ENCODE assay signal across 19 cellular contexts in the genomic region with DNA sequence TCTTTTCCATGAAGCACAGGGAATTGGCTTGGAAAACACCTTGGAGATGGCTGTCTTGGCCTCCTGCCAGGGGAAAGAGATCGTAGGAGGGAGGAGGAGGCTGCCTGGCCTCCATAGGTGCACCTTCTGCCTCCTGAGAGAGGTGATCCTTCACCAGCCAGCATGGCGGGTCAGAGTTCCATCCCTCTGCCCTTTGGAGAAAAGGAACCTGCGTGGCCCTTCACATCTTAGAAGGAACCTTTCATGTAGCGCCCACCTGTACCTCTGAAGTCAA. TPM values are rescaled to one million over a fixed set of nuclear protein-coding genes. Genes with fewer than 3 reads are reported as not detected.
"Had no signal": no experiment of that assay in that cellular context is flagged by ENCODE, and none has a peak within 500 bp of the region (broad histone marks: within the 10 kb centered on the region; RNA-seq: fewer than 3 reads in every experiment).

No MANE protein-coding gene starts in this region.

- H3K9me3 ChIP-seq: adrenal gland, body of pancreas, colonic mucosa, gastroesophageal sphincter, ovary, prostate gland, thoracic aorta had no signal

- H3K27me3 ChIP-seq: adrenal gland, colonic mucosa, dorsolateral prefrontal cortex, hepatocyte, ovary had no signal

- H3K36me3 ChIP-seq: adrenal gland, colonic mucosa, gastroesophageal sphincter, ovary, prostate gland, thoracic aorta had no signal

- H3K4me1 ChIP-seq: adrenal gland, body of pancreas, colonic mucosa, prostate gland had no signal

- H2AFZ ChIP-seq: hepatocyte had no signal

- H3K4me3 ChIP-seq: adrenal gland, body of pancreas, colonic mucosa, dorsolateral prefrontal cortex, gastroesophageal sphincter, hepatocyte, ovary, prostate gland, skin epidermis, thoracic aorta had no signal

- H3K27ac ChIP-seq: adrenal gland, body of pancreas, colonic mucosa, dorsolateral prefrontal cortex, gastroesophageal sphincter, hepatocyte, ovary, prostate gland, skin epidermis, thoracic aorta, VCaP had no signal

- H3K4me2 ChIP-seq: hepatocyte had no signal

RNA-seq across cellular contexts. Expression of a gene that starts 58.2 kb away (rescaled TPM):
- total RNA-seq: activated naive CD4-positive, alpha-beta T cell treated with anti-CD3 and anti-CD28 coated beads for 36 hours; activated naive CD8-positive, alpha-beta T cell treated with anti-CD3 and anti-CD28 coated beads for 36 hours; activated T-helper 1 cell treated with anti-CD3 and anti-CD28 coated beads, Interleukin-12 subunit alpha, Interleukin-12 subunit beta, Interleukin-2, Interleukin-4 antibody, amounts not matched to agents 30 ng/mL and 10 ng/mL and 1 ng/mL, durations not matched to agents 14 hours and 24 hours and 36 hours; endothelial cell of umbilical vein; fibroblast of lung; fibroblast of villous mesenchyme; liver; subcutaneous adipose tissue; thoracic aorta had no signal
- polyA plus RNA-seq: endothelial cell of umbilical vein, fibroblast of lung, liver had no signal
